Comparison of ENCODE assay signal across 9 cellular contexts in the genomic region with DNA sequence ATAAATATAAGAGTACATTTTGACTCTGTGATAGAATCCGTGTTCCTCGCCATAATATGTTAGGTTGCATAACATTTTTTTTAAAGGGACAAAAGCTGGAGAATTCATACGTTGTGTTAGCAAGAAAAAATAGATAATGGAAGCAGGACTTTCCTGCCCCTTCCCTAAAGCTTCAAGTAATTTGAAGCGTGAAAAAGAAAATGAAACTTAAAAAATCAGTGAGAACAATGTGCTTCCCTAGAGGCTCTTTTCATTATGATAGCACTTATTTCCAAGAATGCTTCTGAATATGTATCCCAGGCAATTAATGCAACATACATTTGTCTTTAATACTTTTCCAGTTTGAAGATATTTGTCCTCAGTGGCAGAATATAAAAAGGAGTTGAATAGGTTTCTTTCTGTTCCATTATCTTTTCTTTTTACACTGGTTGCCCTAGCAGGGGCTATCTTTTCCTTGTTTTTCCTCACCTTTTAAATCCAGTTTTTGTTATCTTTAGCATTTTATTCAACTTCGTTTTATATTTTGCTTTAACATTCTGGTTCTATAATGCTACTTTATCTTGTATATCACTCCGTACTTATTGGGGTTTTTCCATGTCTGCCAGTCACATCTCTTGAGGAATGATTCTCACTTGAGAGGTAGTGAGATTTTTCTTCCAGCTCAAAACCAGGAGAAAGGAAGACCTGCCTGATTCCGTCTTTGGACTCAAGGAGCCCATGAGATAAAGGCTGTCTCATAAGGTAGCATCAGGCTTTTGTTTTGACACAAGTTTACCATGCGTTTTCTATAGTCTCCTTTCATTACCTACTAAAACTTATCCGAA.
DNase-seq lines count a peak whose midpoint lies in the region; ATAC-seq and TF ChIP-seq lines count a peak whose summit lies in the region.
"Had no signal": no experiment of that assay in that cellular context is flagged by ENCODE, and none has a peak within 500 bp of the region (broad histone marks: within the 10 kb centered on the region; RNA-seq: fewer than 3 reads in every experiment).

No MANE protein-coding gene starts in this region.

- H3K4me1 Mint-ChIP-seq in HFFc6 (ENCODE audit: low read depth) = peaks cover 92% of the 10 kb centered on the region

- DNase-seq in A673 (ENCODE audit: low spot score) = peak; percentile 41
- no peak for DNase-seq in HFFc6
- DNase-seq in caudate nucleus (lab: John Stamatoyannopoulos, UW) = no peak
- DNase-seq in RPMI8226 = no peak
- no peak for DNase-seq in NCI-H146 treated with DMSO at 0.1 percent for 48 hours (lab: John Stamatoyannopoulos, UW; ENCODE audit: unreplicated experiment)
- DNase-seq: DMS153 had no signal

- peaks cover 17% of the 10 kb centered on the region for H3K36me3 Mint-ChIP-seq in HFFc6 (ENCODE audit: low read depth)

- H3K36me3 ChIP-seq in A673 (ENCODE audit: insufficient read depth, low read length, poor library complexity, severe bottlenecking) (no peaks in the 10 kb centered on the region), muscle layer of colon (ENCODE audit: insufficient read depth, low read length) (no peaks in the 10 kb centered on the region)

- H3K27me3 Mint-ChIP-seq in HFFc6 (ENCODE audit: insufficient read depth) = no peaks in the 10 kb centered on the region

- H3K27me3 ChIP-seq in A673 (replicated peaks; ENCODE audit: insufficient read depth, low read depth, low read length, poor library complexity) (no peaks in the 10 kb centered on the region), muscle layer of colon (ENCODE audit: control insufficient read depth in 1 of 2, insufficient read depth in 2 of 2, low read length in 2 of 2) (no peaks in the 10 kb centered on the region)

- POLR2A ChIA-PET in A673 (lab: Charles Lee; ENCODE audit: low non-redundant PET) = interaction anchor here (0.7 kb wide), 1 partner anchor 50 kb away, joined by 3 read pairs; no protein-coding TSS in a partner anchor

- peak overlapping the region; percentile 90 for H3K27ac Mint-ChIP-seq in HFFc6

- BruUV-seq in A673 (replicated peaks; lab: Mats Ljungman, UMichigan) = no TSS peak

- CTCF ChIA-PET in A673 (lab: Charles Lee) = no interaction called here

- intact Hi-C loops in A673 (cut with micrococcal nuclease; ENCODE audit: unreplicated experiment) = no loop called here

- H3K9ac ChIP-seq in muscle layer of colon (ENCODE audit: low read length) = peak overlapping the region; percentile 3

- peak overlapping the region; percentile 88 for H3K4me3 Mint-ChIP-seq in HFFc6

- peaks cover 52% of the 10 kb centered on the region for H3K4me1 ChIP-seq in A673 (ENCODE audit: insufficient read depth, low read length, poor library complexity, severe bottlenecking)
- H3K4me1 ChIP-seq in muscle layer of colon (ENCODE audit: insufficient read depth, low read length) = peaks cover 72% of the 10 kb centered on the region

- H3K27ac ChIP-seq in A673 (ENCODE audit: low read depth, low read length, poor library complexity, severe bottlenecking) (peak overlapping the region; percentile 3), caudate nucleus (ENCODE audit: low read depth, low read length) (peak overlapping the region; percentile 65), muscle layer of colon (ENCODE audit: low read depth, low read length) (peak overlapping the region; percentile 12)

- peak overlapping the region; percentile 29 for H3K4me3 ChIP-seq in A673 (ENCODE audit: low read depth, low read length, poor library complexity, severe bottlenecking)
- peak overlapping the region in 1 of 2 donors; percentile 36 for H3K4me3 ChIP-seq in muscle layer of colon (ENCODE audit: low read depth in 1 of 2, low read length in 2 of 2)

- H3K9me3 ChIP-seq in A673 (ENCODE audit: low read depth, low read length, poor library complexity, severe bottlenecking) (no peaks in the 10 kb centered on the region), muscle layer of colon (ENCODE audit: low read length) (no peaks in the 10 kb centered on the region)

- ATAC-seq in HG02938 (IDR thresholded peaks at IDR 0.05; ENCODE audit: unreplicated experiment) (no peak), HG02642 (IDR thresholded peaks at IDR 0.05; ENCODE audit: poor library complexity, unreplicated experiment) (no peak)

- TF ChIP-seq CTCF in A673 (conservative IDR thresholded peaks at IDR 0.05; ENCODE audit: low read depth, low read length) = no peak
- TF ChIP-seq CTCF in HFFc6 (IDR thresholded peaks at IDR 0.05) = no peak

- no peaks in the 10 kb centered on the region for H3K9me3 Mint-ChIP-seq in HFFc6

Comparison
In these comparisons a context has a peak if more than half of its experiments do, and no peak if none do; other contexts are left out.
1. H3K27ac ChIP-seq: peak in every context shown above with its lines; median percentile 65 in caudate nucleus; 12 in muscle layer of colon; 3 in A673.